ENCODE assay signal across 19 cellular contexts in the genomic region with DNA sequence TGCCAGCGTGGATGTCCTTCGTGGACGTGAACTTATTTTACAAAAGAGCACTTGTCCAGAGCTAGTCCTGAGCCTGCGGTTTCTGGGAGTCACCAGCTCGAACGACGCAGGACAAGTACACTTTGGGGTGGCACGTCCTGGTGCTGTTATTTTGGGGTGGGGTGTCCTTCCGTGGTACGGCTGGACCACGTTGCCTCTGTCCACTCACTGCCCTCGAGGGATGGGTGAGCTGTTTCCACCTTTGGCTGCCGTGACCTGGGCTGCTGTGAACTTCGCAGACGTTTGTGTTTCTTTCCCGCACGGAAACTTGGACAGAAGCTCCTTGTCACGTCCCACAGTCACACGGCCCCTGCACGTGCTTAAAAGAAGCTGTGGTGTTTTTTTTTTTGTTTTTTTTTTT. TPM values are rescaled to one million over a fixed set of nuclear protein-coding genes. Genes with fewer than 3 reads are reported as not detected.
DNase-seq lines count a peak whose midpoint lies in the region; ATAC-seq, FAIRE-seq and TF ChIP-seq lines count a peak whose summit lies in the region.
"Had no signal": no experiment of that assay in that cellular context is flagged by ENCODE, and none has a peak within 500 bp of the region (broad histone marks: within the 10 kb centered on the region; RNA-seq: fewer than 3 reads in every experiment).

No MANE protein-coding gene starts in this region.

- no peak overlapping the region for H2AFZ ChIP-seq in HepG2 (ENCODE audit: low read length)

- in situ Hi-C loops in HepG2 (cut with HindIII; ENCODE audit: extremely low pct_ligation_motif_present, low pct_unique_long_range_greater_than_20kb) = loop anchor here (5.0 kb wide), 1 partner anchor 32 kb away; the partner anchor contains the start of gene HCN2
- in situ Hi-C loops in transverse colon (cut with MboI; ENCODE audit: low pct_ligation_motif_present in 1 of 4, low pct_unique_long_range_greater_than_20kb in 1 of 4, low sequenced_read_pairs in 3 of 4) = no loop called here

- H3K4me1 ChIP-seq in HepG2 (ENCODE audit: insufficient read depth, low read length) (peaks cover 66% of the 10 kb centered on the region), right lobe of liver (peaks cover 0 to 15% (median 0%) of the 10 kb centered on the region in 4 donors), transverse colon (peaks cover 14 to 54% (median 31%) of the 10 kb centered on the region in 4 donors)
- H3K4me1 ChIP-seq: HAP-1 had no signal

- H3K79me2 ChIP-seq in HepG2 (ENCODE audit: insufficient read depth, low read length) = no peaks in the 10 kb centered on the region

- H3K27me3 ChIP-seq in HepG2 (ENCODE audit: control insufficient read depth in 1 of 2, insufficient read depth in 2 of 2, low read length in 2 of 2) (peaks cover 3% of the 10 kb centered on the region in 2 experiments; a peak in 2 of 5 replicates), right lobe of liver (no peaks in the 10 kb centered on the region), transverse colon (no peaks in the 10 kb centered on the region)
- H3K27me3 ChIP-seq: BLaER1 treated with 17β-estradiol and CSF1 and Interleukin-3, amounts not matched to agents 10 nM and 100 nM had no signal

- peak overlapping the region; percentile 36; the same call in 1 of the 2 replicates for H3K4me2 ChIP-seq in HepG2 (ENCODE audit: low read depth, low read length)
- H3K4me2 ChIP-seq: BLaER1 treated with 17β-estradiol and CSF1 and Interleukin-3, amounts not matched to agents 10 nM and 100 nM had no signal

- no peak overlapping the region for H3K9ac ChIP-seq in HepG2 (ENCODE audit: insufficient read depth, low read depth, low read length)
- H3K9ac ChIP-seq: BLaER1 treated with 17β-estradiol and CSF1 and Interleukin-3, amounts not matched to agents 10 nM and 100 nM had no signal

- TF ChIP-seq POLR2A in HepG2 (IDR thresholded peaks at IDR 0.05; ENCODE audit: insufficient read depth in 1 of 2, low read depth in 2 of 2, low read length in 2 of 2) (no peak), right lobe of liver (IDR thresholded peaks at IDR 0.05) (no peak), transverse colon (IDR thresholded peaks at IDR 0.05) (no peak)

- H3K36me3 ChIP-seq in HepG2 (replicated peaks in 1 of 2; ENCODE audit: control insufficient read depth in 1 of 2, insufficient read depth in 2 of 2, low read length in 2 of 2) (no peaks in the 10 kb centered on the region), right lobe of liver (no peaks in the 10 kb centered on the region), transverse colon (no peaks in the 10 kb centered on the region)
- H3K36me3 ChIP-seq: BLaER1 treated with 17β-estradiol and CSF1 and Interleukin-3, amounts not matched to agents 10 nM and 100 nM; HAP-1 had no signal

- no peak for ATAC-seq in HepG2
- no peak for ATAC-seq in right lobe of liver
- ATAC-seq: CD8-positive, alpha-beta T cell had no signal

- intact Hi-C loops in HepG2 (cut with micrococcal nuclease; ENCODE audit: unreplicated experiment) (no loop called here), right lobe of liver (cut with DNase I) (no loop called here), transverse colon (cut with DNase I; ENCODE audit: low total_unique reads) (no loop called here)

- no peak for TF ChIP-seq CTCF in HepG2 (CRISPR knock-in tag; IDR thresholded peaks at IDR 0.05)
- no peak for TF ChIP-seq CTCF in right lobe of liver (IDR thresholded peaks at IDR 0.05)
- TF ChIP-seq CTCF in fibroblast of villous mesenchyme (IDR thresholded peaks at IDR 0.05; ENCODE audit: insufficient read depth, low read depth, low read length) = no peak
- TF ChIP-seq CTCF in transverse colon (IDR thresholded peaks at IDR 0.05) = no peak

- CTCF ChIA-PET in HepG2 (lab: Yijun Ruan, JAX; ENCODE audit: low intra/inter-chr PET ratio, low total read pairs) = no interaction called here

- TF ChIP-seq RAD21 in HepG2 (CRISPR knock-in tag; IDR thresholded peaks at IDR 0.05) = no peak

- BruUV-seq in HepG2 (replicated peaks; lab: Mats Ljungman, UMichigan) = no TSS peak

- H4K20me1 ChIP-seq in HepG2 (ENCODE audit: insufficient read depth, low read length) = no peaks in the 10 kb centered on the region
- H4K20me1 ChIP-seq: BLaER1 treated with 17β-estradiol and CSF1 and Interleukin-3, amounts not matched to agents 10 nM and 100 nM had no signal

- DNase-seq in HepG2 (ENCODE audit: low spot score) (no peak), right lobe of liver (no peak), fibroblast of villous mesenchyme (ENCODE audit: low read depth) (peak; percentile 21), transverse colon (no peak), hypothalamus (lab: John Stamatoyannopoulos, UW) (no peak)
- no peak for DNase-seq in activated naive CD4-positive, alpha-beta T cell treated with Interleukin-2 at 50 U/mL for 16 hours
- DNase-seq: 8988T; Calu3; CD8-positive, alpha-beta T cell; DMS79 treated with DMSO at 0.1 percent for 48 hours; GF-D8; IMR-90; KBM-7 had no signal

- POLR2A ChIA-PET in HepG2 (lab: Yijun Ruan, JAX) = interaction anchor here (1.1 to 3.8 kb wide), 6 partner anchors 17 to 184 kb away, joined by 6 to 45 read pairs (median 9); partner anchors contain the start of gene BSG

- no peak overlapping the region for H3K4me3 ChIP-seq in HepG2 (replicated peaks in 1 of 3; ENCODE audit: insufficient read depth in 1 of 3, low read depth in 2 of 3, low read length in 3 of 3)
- no peak overlapping the region for H3K4me3 ChIP-seq in right lobe of liver
- H3K4me3 ChIP-seq in fibroblast of villous mesenchyme (ENCODE audit: low read depth, low read length) = no peak overlapping the region
- no peak overlapping the region for H3K4me3 ChIP-seq in transverse colon
- H3K4me3 ChIP-seq: BLaER1 treated with 17β-estradiol and CSF1 and Interleukin-3, amounts not matched to agents 10 nM and 100 nM; HAP-1 had no signal

- H3K9me3 ChIP-seq in HepG2 (ENCODE audit: low read length) = no peaks in the 10 kb centered on the region
- H3K9me3 ChIP-seq in right lobe of liver = no peaks in the 10 kb centered on the region
- H3K9me3 ChIP-seq in transverse colon = no peaks in the 10 kb centered on the region
- H3K9me3 ChIP-seq: BLaER1 treated with 17β-estradiol and CSF1 and Interleukin-3, amounts not matched to agents 10 nM and 100 nM; HAP-1 had no signal

- no peak for FAIRE-seq in HepG2 (lab: Jason Lieb, UNC)

- TF ChIP-seq EP300 in HepG2 (IDR thresholded peaks at IDR 0.05; ENCODE audit: low read depth in 2 of 2, low read length in 2 of 2) = no peak
- TF ChIP-seq EP300 in HepG2 (CRISPR knock-in tag; IDR thresholded peaks at IDR 0.05; ENCODE audit: borderline replicate concordance) = no peak
- TF ChIP-seq EP300 in transverse colon (IDR thresholded peaks at IDR 0.05; ENCODE audit: low read depth) = no peak

- H3K27ac ChIP-seq in HepG2 (ENCODE audit: extremely low read length, insufficient read depth, low read length) (no peak overlapping the region), right lobe of liver (no peak overlapping the region), transverse colon (peak overlapping the region in 3 of 4 donors; percentile 8 to 36 (median 10))
- H3K27ac ChIP-seq: BLaER1 treated with 17β-estradiol and CSF1 and Interleukin-3, amounts not matched to agents 10 nM and 100 nM; HL-60 had no signal

- 36% methylated on average over 15 of the region's 20 CpGs for WGBS in HepG2 (ENCODE audit: low lambda C conversion rate)
- 50% methylated on average over 8 of the region's 20 CpGs for WGBS in right lobe of liver (ENCODE audit: insufficient coverage, low coverage, low lambda C conversion rate, missing lambda C conversion rate)
- WGBS in transverse colon (ENCODE audit: low coverage in 1 of 2), 2 donors = 69 to 83% methylated on average over 9 to 18 of the region's 20 CpGs

RNA-seq across cellular contexts. Expression of gene GZMM, which starts 11.0 kb away (rescaled TPM):
- not detected in 2 replicates for total RNA-seq in HepG2 (2016; rRNA removed; fragmentation: Illumina TruSeq; extraction: Trizol)
- not detected in 2 replicates for total RNA-seq in HepG2 (2016; cell fraction: cytosol; rRNA removed; fragmentation: Illumina TruSeq; extraction: Trizol; ENCODE audit: low read depth)
- total RNA-seq in HepG2 (2016; cell fraction: insoluble cytoplasmic fraction; rRNA removed; fragmentation: Illumina TruSeq; extraction: Trizol) = not detected in 2 replicates
- total RNA-seq in HepG2 (2016; cell fraction: membrane; rRNA removed; fragmentation: Illumina TruSeq; extraction: Trizol) = not detected in 2 replicates
- total RNA-seq in HepG2 (2016; cell fraction: nucleus; rRNA removed; fragmentation: Illumina TruSeq; extraction: Trizol) = not detected in 2 replicates
- polyA plus RNA-seq in HepG2 (2011; rRNA removed) = 0.07 TPM in 1 of 2 replicates, not detected in the other
- polyA plus RNA-seq in HepG2 (2011; cell fraction: cytosol; rRNA removed) = 0.13 TPM in 1 of 2 replicates, not detected in the other
- polyA plus RNA-seq in HepG2 (2011; cell fraction: nucleus; rRNA removed) = 0.50 and 0.71 TPM in 2 replicates
- 0.16 TPM in 1 of 2 replicates, not detected in the other for polyA plus RNA-seq in HepG2 (2012)
- polyA plus RNA-seq in HepG2 (2016; cell fraction: cytosol; fragmentation: Illumina TruSeq; extraction: Trizol; ENCODE audit: low read depth) = not detected in 2 replicates
- not detected in 2 replicates for polyA plus RNA-seq in HepG2 (2016; cell fraction: insoluble cytoplasmic fraction; fragmentation: Illumina TruSeq; extraction: Trizol; ENCODE audit: low read depth)
- polyA plus RNA-seq in HepG2 (2016; cell fraction: membrane; fragmentation: Illumina TruSeq; extraction: Trizol; ENCODE audit: low read depth) = not detected in 2 replicates
- not detected in 2 replicates for polyA plus RNA-seq in HepG2 (2016; cell fraction: nucleus; fragmentation: Illumina TruSeq; extraction: Trizol; ENCODE audit: insufficient read depth, low read depth)
- not detected in 2 replicates for polyA minus RNA-seq in HepG2 (2011; rRNA and poly(A)+ RNA removed; ENCODE audit: low replicate concordance)
- polyA minus RNA-seq in HepG2 (2011; cell fraction: cytosol; rRNA and poly(A)+ RNA removed) = not detected in 2 replicates
- polyA minus RNA-seq in HepG2 (2011; cell fraction: nucleus; rRNA and poly(A)+ RNA removed) = not detected in 2 replicates
- under 1 TPM in 3 of 6 experiments, not detected in 3; 0.59 to 0.95 (median 0.74) TPM for total RNA-seq in right lobe of liver
- total RNA-seq in fibroblast of villous mesenchyme = 0.32 and 0.43 TPM in 2 replicates
- total RNA-seq in transverse colon = 1 to 10 TPM in 2 of 4 donors, not detected in 2; 1.1 to 1.8 TPM
- total RNA-seq: B cell, Calu3, H4, HT1080, IMR-90 had no signal

RNA-seq across cellular contexts. Expression of gene BSG, which starts 17.6 kb away (rescaled TPM):
- total RNA-seq in HepG2 (2016; rRNA removed; fragmentation: Illumina TruSeq; extraction: Trizol) (136 and 309 TPM in 2 replicates), right lobe of liver (100 to 1,000 TPM in 4 of 6 experiments, 10 to 100 TPM in 2; 88.6 to 369 (median 124) TPM), fibroblast of villous mesenchyme (191 and 207 TPM in 2 replicates), transverse colon (1,000 to 10,000 TPM in 3 of 4 donors, 100 to 1,000 TPM in 1; 909 to 2,228 (median 1,224) TPM)
- 81.8 and 84.4 TPM in 2 replicates for total RNA-seq in HepG2 (2016; cell fraction: cytosol; rRNA removed; fragmentation: Illumina TruSeq; extraction: Trizol; ENCODE audit: low read depth)
- total RNA-seq in HepG2 (2016; cell fraction: insoluble cytoplasmic fraction; rRNA removed; fragmentation: Illumina TruSeq; extraction: Trizol) = 114 and 317 TPM in 2 replicates
- 96.0 and 109 TPM in 2 replicates for total RNA-seq in HepG2 (2016; cell fraction: membrane; rRNA removed; fragmentation: Illumina TruSeq; extraction: Trizol)
- 271 and 340 TPM in 2 replicates for total RNA-seq in HepG2 (2016; cell fraction: nucleus; rRNA removed; fragmentation: Illumina TruSeq; extraction: Trizol)
- 754 and 1,057 TPM in 2 replicates for polyA plus RNA-seq in HepG2 (2011; rRNA removed)
- 595 and 749 TPM in 2 replicates for polyA plus RNA-seq in HepG2 (2011; cell fraction: cytosol; rRNA removed)
- 561 and 615 TPM in 2 replicates for polyA plus RNA-seq in HepG2 (2011; cell fraction: nucleus; rRNA removed)
- 926 and 933 TPM in 2 replicates for polyA plus RNA-seq in HepG2 (2012)
- 148 and 149 TPM in 2 replicates for polyA plus RNA-seq in HepG2 (2016; cell fraction: cytosol; fragmentation: Illumina TruSeq; extraction: Trizol; ENCODE audit: low read depth)
- 179 and 219 TPM in 2 replicates for polyA plus RNA-seq in HepG2 (2016; cell fraction: insoluble cytoplasmic fraction; fragmentation: Illumina TruSeq; extraction: Trizol; ENCODE audit: low read depth)
- polyA plus RNA-seq in HepG2 (2016; cell fraction: membrane; fragmentation: Illumina TruSeq; extraction: Trizol; ENCODE audit: low read depth) = 152 and 167 TPM in 2 replicates
- polyA plus RNA-seq in HepG2 (2016; cell fraction: nucleus; fragmentation: Illumina TruSeq; extraction: Trizol; ENCODE audit: insufficient read depth, low read depth) = 760 and 837 TPM in 2 replicates
- 426 and 707 TPM in 2 replicates for polyA minus RNA-seq in HepG2 (2011; rRNA and poly(A)+ RNA removed; ENCODE audit: low replicate concordance)
- 369 and 454 TPM in 2 replicates for polyA minus RNA-seq in HepG2 (2011; cell fraction: cytosol; rRNA and poly(A)+ RNA removed)
- 97.1 and 115 TPM in 2 replicates for polyA minus RNA-seq in HepG2 (2011; cell fraction: nucleus; rRNA and poly(A)+ RNA removed)

RNA-seq across cellular contexts. Expression of gene CDC34, which starts 23.3 kb away (rescaled TPM):
- total RNA-seq in HepG2 (2016; rRNA removed; fragmentation: Illumina TruSeq; extraction: Trizol) (119 and 138 TPM in 2 replicates), right lobe of liver (10 to 100 TPM; 44.8 to 81.8 (median 49.5) TPM), fibroblast of villous mesenchyme (52.2 and 53.1 TPM in 2 replicates), transverse colon (100 to 1,000 TPM in 3 of 4 donors, 10 to 100 TPM in 1; 72.0 to 116 (median 103) TPM)
- total RNA-seq in HepG2 (2016; cell fraction: cytosol; rRNA removed; fragmentation: Illumina TruSeq; extraction: Trizol; ENCODE audit: low read depth) = 181 and 194 TPM in 2 replicates
- total RNA-seq in HepG2 (2016; cell fraction: insoluble cytoplasmic fraction; rRNA removed; fragmentation: Illumina TruSeq; extraction: Trizol) = 104 and 144 TPM in 2 replicates
- 198 and 240 TPM in 2 replicates for total RNA-seq in HepG2 (2016; cell fraction: membrane; rRNA removed; fragmentation: Illumina TruSeq; extraction: Trizol)
- total RNA-seq in HepG2 (2016; cell fraction: nucleus; rRNA removed; fragmentation: Illumina TruSeq; extraction: Trizol) = 59.6 and 65.5 TPM in 2 replicates
- 140 and 150 TPM in 2 replicates for polyA plus RNA-seq in HepG2 (2011; rRNA removed)
- 102 and 147 TPM in 2 replicates for polyA plus RNA-seq in HepG2 (2011; cell fraction: cytosol; rRNA removed)
- 121 and 122 TPM in 2 replicates for polyA plus RNA-seq in HepG2 (2011; cell fraction: nucleus; rRNA removed)
- 90.8 and 101 TPM in 2 replicates for polyA plus RNA-seq in HepG2 (2012)
- 157 and 191 TPM in 2 replicates for polyA plus RNA-seq in HepG2 (2016; cell fraction: cytosol; fragmentation: Illumina TruSeq; extraction: Trizol; ENCODE audit: low read depth)
- polyA plus RNA-seq in HepG2 (2016; cell fraction: insoluble cytoplasmic fraction; fragmentation: Illumina TruSeq; extraction: Trizol; ENCODE audit: low read depth) = 118 and 140 TPM in 2 replicates
- polyA plus RNA-seq in HepG2 (2016; cell fraction: membrane; fragmentation: Illumina TruSeq; extraction: Trizol; ENCODE audit: low read depth) = 153 and 184 TPM in 2 replicates
- polyA plus RNA-seq in HepG2 (2016; cell fraction: nucleus; fragmentation: Illumina TruSeq; extraction: Trizol; ENCODE audit: insufficient read depth, low read depth) = 130 and 138 TPM in 2 replicates
- polyA minus RNA-seq in HepG2 (2011; rRNA and poly(A)+ RNA removed; ENCODE audit: low replicate concordance) = 60.5 and 88.3 TPM in 2 replicates
- polyA minus RNA-seq in HepG2 (2011; cell fraction: cytosol; rRNA and poly(A)+ RNA removed) = 42.1 and 46.2 TPM in 2 replicates
- 19.1 and 22.1 TPM in 2 replicates for polyA minus RNA-seq in HepG2 (2011; cell fraction: nucleus; rRNA and poly(A)+ RNA removed)

RNA-seq across cellular contexts. Expression of gene HCN2, which starts 34.9 kb away (rescaled TPM):
- total RNA-seq in HepG2 (2016; rRNA removed; fragmentation: Illumina TruSeq; extraction: Trizol) = not detected in 2 replicates
- total RNA-seq in HepG2 (2016; cell fraction: cytosol; rRNA removed; fragmentation: Illumina TruSeq; extraction: Trizol; ENCODE audit: low read depth) = not detected in 2 replicates
- not detected in 2 replicates for total RNA-seq in HepG2 (2016; cell fraction: insoluble cytoplasmic fraction; rRNA removed; fragmentation: Illumina TruSeq; extraction: Trizol)
- 0.03 TPM in 1 of 2 replicates, not detected in the other for total RNA-seq in HepG2 (2016; cell fraction: membrane; rRNA removed; fragmentation: Illumina TruSeq; extraction: Trizol)
- total RNA-seq in HepG2 (2016; cell fraction: nucleus; rRNA removed; fragmentation: Illumina TruSeq; extraction: Trizol) = not detected in 2 replicates
- polyA plus RNA-seq in HepG2 (2011; rRNA removed) = 0.01 and 0.05 TPM in 2 replicates
- 0.07 and 0.09 TPM in 2 replicates for polyA plus RNA-seq in HepG2 (2011; cell fraction: cytosol; rRNA removed)
- 0.19 and 0.24 TPM in 2 replicates for polyA plus RNA-seq in HepG2 (2011; cell fraction: nucleus; rRNA removed)
- 0.15 and 0.39 TPM in 2 replicates for polyA plus RNA-seq in HepG2 (2012)
- 0.07 TPM in 1 of 2 replicates, not detected in the other for polyA plus RNA-seq in HepG2 (2016; cell fraction: cytosol; fragmentation: Illumina TruSeq; extraction: Trizol; ENCODE audit: low read depth)
- not detected in 2 replicates for polyA plus RNA-seq in HepG2 (2016; cell fraction: insoluble cytoplasmic fraction; fragmentation: Illumina TruSeq; extraction: Trizol; ENCODE audit: low read depth)
- polyA plus RNA-seq in HepG2 (2016; cell fraction: membrane; fragmentation: Illumina TruSeq; extraction: Trizol; ENCODE audit: low read depth) = 0.05 TPM in 1 of 2 replicates, not detected in the other
- polyA plus RNA-seq in HepG2 (2016; cell fraction: nucleus; fragmentation: Illumina TruSeq; extraction: Trizol; ENCODE audit: insufficient read depth, low read depth) = not detected in 2 replicates
- polyA minus RNA-seq in HepG2 (2011; rRNA and poly(A)+ RNA removed; ENCODE audit: low replicate concordance) = 0.16 and 9.3 TPM in 2 replicates
- not detected in 2 replicates for polyA minus RNA-seq in HepG2 (2011; cell fraction: cytosol; rRNA and poly(A)+ RNA removed)
- polyA minus RNA-seq in HepG2 (2011; cell fraction: nucleus; rRNA and poly(A)+ RNA removed) = not detected in 2 replicates
- under 1 TPM in 5 of 6 experiments, not detected in 1; 0.05 to 0.27 (median 0.09) TPM for total RNA-seq in right lobe of liver
- total RNA-seq in fibroblast of villous mesenchyme = 0.32 and 0.86 TPM in 2 replicates
- total RNA-seq in transverse colon = under 1 TPM in 3 of 4 donors, not detected in 1; 0.14 to 1.00 (median 0.64) TPM

RNA-seq across cellular contexts. Expression of gene TPGS1, which starts 47.5 kb away (rescaled TPM):
- total RNA-seq in HepG2 (2016; rRNA removed; fragmentation: Illumina TruSeq; extraction: Trizol) (4.2 and 6.2 TPM in 2 replicates), right lobe of liver (10 to 100 TPM in 3 of 6 experiments, 1 to 10 TPM in 3; 8.2 to 42.2 (median 10.3) TPM), fibroblast of villous mesenchyme (16.8 and 29.3 TPM in 2 replicates), transverse colon (100 to 1,000 TPM in 1 of 4 donors, 10 to 100 TPM in 3; 18.0 to 103 (median 43.8) TPM)
- total RNA-seq in HepG2 (2016; cell fraction: cytosol; rRNA removed; fragmentation: Illumina TruSeq; extraction: Trizol; ENCODE audit: low read depth) = 4.1 and 5.0 TPM in 2 replicates
- 3.9 and 5.0 TPM in 2 replicates for total RNA-seq in HepG2 (2016; cell fraction: insoluble cytoplasmic fraction; rRNA removed; fragmentation: Illumina TruSeq; extraction: Trizol)
- 4.2 and 4.9 TPM in 2 replicates for total RNA-seq in HepG2 (2016; cell fraction: membrane; rRNA removed; fragmentation: Illumina TruSeq; extraction: Trizol)
- total RNA-seq in HepG2 (2016; cell fraction: nucleus; rRNA removed; fragmentation: Illumina TruSeq; extraction: Trizol) = 2.4 and 3.4 TPM in 2 replicates
- polyA plus RNA-seq in HepG2 (2011; rRNA removed) = 1.1 and 2.0 TPM in 2 replicates
- polyA plus RNA-seq in HepG2 (2011; cell fraction: cytosol; rRNA removed) = 1.7 and 4.3 TPM in 2 replicates
- 3.3 and 3.7 TPM in 2 replicates for polyA plus RNA-seq in HepG2 (2011; cell fraction: nucleus; rRNA removed)
- polyA plus RNA-seq in HepG2 (2012) = 1.0 and 2.2 TPM in 2 replicates
- 2.0 and 2.2 TPM in 2 replicates for polyA plus RNA-seq in HepG2 (2016; cell fraction: cytosol; fragmentation: Illumina TruSeq; extraction: Trizol; ENCODE audit: low read depth)
- polyA plus RNA-seq in HepG2 (2016; cell fraction: insoluble cytoplasmic fraction; fragmentation: Illumina TruSeq; extraction: Trizol; ENCODE audit: low read depth) = 3.3 and 4.8 TPM in 2 replicates
- 2.0 and 2.2 TPM in 2 replicates for polyA plus RNA-seq in HepG2 (2016; cell fraction: membrane; fragmentation: Illumina TruSeq; extraction: Trizol; ENCODE audit: low read depth)
- 3.1 and 4.1 TPM in 2 replicates for polyA plus RNA-seq in HepG2 (2016; cell fraction: nucleus; fragmentation: Illumina TruSeq; extraction: Trizol; ENCODE audit: insufficient read depth, low read depth)
- 2.3 and 2.8 TPM in 2 replicates for polyA minus RNA-seq in HepG2 (2011; rRNA and poly(A)+ RNA removed; ENCODE audit: low replicate concordance)
- 1.4 and 1.8 TPM in 2 replicates for polyA minus RNA-seq in HepG2 (2011; cell fraction: cytosol; rRNA and poly(A)+ RNA removed)
- polyA minus RNA-seq in HepG2 (2011; cell fraction: nucleus; rRNA and poly(A)+ RNA removed) = 2.1 and 2.3 TPM in 2 replicates

Comparison
In these comparisons a context has a peak if more than half of its experiments do, and no peak if none do; other contexts are left out.
1. H3K27ac ChIP-seq: peak in transverse colon (3 of 4); none in HepG2 (single experiment) and right lobe of liver (0 of 3).